1 cellular context compared by ENCODE assay signal in the genomic region with DNA sequence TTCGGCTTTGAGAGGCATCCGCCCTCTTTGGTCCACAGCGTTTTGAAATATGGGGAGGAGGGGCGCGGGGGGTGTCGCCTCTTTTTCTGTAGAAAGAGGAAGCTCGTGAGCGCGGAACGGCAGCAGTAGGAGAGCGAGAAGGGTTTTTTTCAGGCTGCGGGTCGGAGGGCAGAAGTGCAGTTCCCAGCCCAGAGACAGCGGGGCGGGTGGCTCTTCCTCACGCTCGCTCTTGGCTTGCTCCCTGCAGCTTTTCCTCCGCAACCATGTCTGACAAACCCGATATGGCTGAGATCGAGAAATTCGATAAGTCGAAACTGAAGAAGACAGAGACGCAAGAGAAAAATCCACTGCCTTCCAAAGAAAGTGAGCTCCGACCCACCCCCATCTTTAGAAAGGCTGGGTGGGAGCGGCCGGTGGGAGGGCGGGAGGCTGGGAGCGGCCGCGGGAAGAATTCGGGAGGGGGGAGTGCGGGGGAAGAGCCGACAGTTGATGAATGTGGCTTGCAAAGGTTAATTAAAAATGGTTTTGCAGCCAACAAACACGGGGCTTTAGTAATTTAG.
TF ChIP-seq lines count a peak whose summit lies in the region.

No MANE protein-coding gene starts in this region.

TF ChIP-seq in K562, 482 proteins besides CTCF, POLR2A, EP300 and RAD21 (continued from another document and continues in another):
- TF ChIP-seq FOXK2 (conservative IDR thresholded peaks at IDR 0.05 in 1 of 2, IDR thresholded peaks at IDR 0.05 in 1 of 2; ENCODE audit: low read depth in 2 of 2) (0 out of 4 replicates have a peak, but pooled peaks of 1 of the 2 experiments have one; percentile 29), FOXP1 (CRISPR knock-in tag; IDR thresholded peaks at IDR 0.05) (no peak), PHF8 (IDR thresholded peaks at IDR 0.05; ENCODE audit: borderline replicate concordance, low read length) (no peak), HDAC1 (IDR thresholded peaks at IDR 0.05) (no peak), NR2C2 (CRISPR knock-in tag; IDR thresholded peaks at IDR 0.05) (no peak), NR2C2 (tag; IDR thresholded peaks at IDR 0.05) (peak; percentile 61; the same call in 1 of the 2 replicates), EGR1 (conservative IDR thresholded peaks at IDR 0.05) (0 out of 2 replicates have a peak, but pooled peaks have one; percentile 24), NUFIP1 (IDR thresholded peaks at IDR 0.05; ENCODE audit: partially characterized antibody) (no peak), MEIS2 (IDR thresholded peaks at IDR 0.05; ENCODE audit: partially characterized antibody) (peak; percentile 58), ZNF696 (CRISPR knock-in tag; conservative IDR thresholded peaks at IDR 0.05) (no peak), HDGF (IDR thresholded peaks at IDR 0.05) (no peak), ARID2 (IDR thresholded peaks at IDR 0.05) (no peak), CBX3 (IDR thresholded peaks at IDR 0.05; ENCODE audit: borderline replicate concordance in 1 of 2, low read length in 2 of 2) (no peak), ZNF764 (CRISPR knock-in tag; IDR thresholded peaks at IDR 0.05; ENCODE audit: low read depth) (no peak), SP1 (CRISPR knock-in tag; IDR thresholded peaks at IDR 0.05) (no peak), YBX1 (IDR thresholded peaks at IDR 0.05) (no peak), IRF2 (CRISPR knock-in tag; IDR thresholded peaks at IDR 0.05) (no peak), MITF (IDR thresholded peaks at IDR 0.05) (no peak), ZNF57 (CRISPR knock-in tag; IDR thresholded peaks at IDR 0.05) (no peak), HCFC1 (IDR thresholded peaks at IDR 0.05; ENCODE audit: low read depth, low read length) (no peak), SMAD4 (CRISPR knock-in tag; conservative IDR thresholded peaks at IDR 0.05) (0 out of 2 replicates have a peak, but pooled peaks have one; percentile 33), TCF7L2 (IDR thresholded peaks at IDR 0.05; ENCODE audit: low read depth, low read length) (no peak), HIVEP1 (CRISPR knock-in tag; IDR thresholded peaks at IDR 0.05) (no peak), E2F8 (IDR thresholded peaks at IDR 0.05; ENCODE audit: low read depth, partially characterized antibody) (peak; percentile 40), SP2 (IDR thresholded peaks at IDR 0.05; ENCODE audit: extremely low read depth, low read depth, low read length, poor library complexity, severe bottlenecking) (no peak), ETV5 (CRISPR knock-in tag; IDR thresholded peaks at IDR 0.05; ENCODE audit: low read depth) (peak; percentile 18; the same call in 1 of the 2 replicates), NR2F6 (CRISPR knock-in tag; IDR thresholded peaks at IDR 0.05) (no peak), POLR2G (IDR thresholded peaks at IDR 0.05; ENCODE audit: low read depth, low read length) (peak; percentile 63), ZBTB12 (CRISPR knock-in tag; IDR thresholded peaks at IDR 0.05) (no peak), KDM5B (IDR thresholded peaks at IDR 0.05; ENCODE audit: insufficient replicate concordance, low read depth, low read length) (no peak), FOSL1 (tag; conservative IDR thresholded peaks at IDR 0.05) (no peak), TAF15 (IDR thresholded peaks at IDR 0.05; ENCODE audit: low read depth, low read length) (no peak)
- TF ChIP-seq, protein P1, sequence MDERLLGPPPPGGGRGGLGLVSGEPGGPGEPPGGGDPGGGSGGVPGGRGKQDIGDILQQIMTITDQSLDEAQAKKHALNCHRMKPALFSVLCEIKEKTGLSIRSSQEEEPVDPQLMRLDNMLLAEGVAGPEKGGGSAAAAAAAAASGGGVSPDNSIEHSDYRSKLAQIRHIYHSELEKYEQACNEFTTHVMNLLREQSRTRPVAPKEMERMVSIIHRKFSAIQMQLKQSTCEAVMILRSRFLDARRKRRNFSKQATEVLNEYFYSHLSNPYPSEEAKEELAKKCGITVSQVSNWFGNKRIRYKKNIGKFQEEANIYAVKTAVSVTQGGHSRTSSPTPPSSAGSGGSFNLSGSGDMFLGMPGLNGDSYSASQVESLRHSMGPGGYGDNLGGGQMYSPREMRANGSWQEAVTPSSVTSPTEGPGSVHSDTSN (CRISPR knock-in tag; IDR thresholded peaks at IDR 0.05; ENCODE audit: low read depth) = no peak
- TF ChIP-seq, protein P1 (tag; conservative IDR thresholded peaks at IDR 0.05; ENCODE audit: low read depth) = peak; percentile 52; the same call in 1 of the 2 replicates
- TF ChIP-seq, protein P2, sequence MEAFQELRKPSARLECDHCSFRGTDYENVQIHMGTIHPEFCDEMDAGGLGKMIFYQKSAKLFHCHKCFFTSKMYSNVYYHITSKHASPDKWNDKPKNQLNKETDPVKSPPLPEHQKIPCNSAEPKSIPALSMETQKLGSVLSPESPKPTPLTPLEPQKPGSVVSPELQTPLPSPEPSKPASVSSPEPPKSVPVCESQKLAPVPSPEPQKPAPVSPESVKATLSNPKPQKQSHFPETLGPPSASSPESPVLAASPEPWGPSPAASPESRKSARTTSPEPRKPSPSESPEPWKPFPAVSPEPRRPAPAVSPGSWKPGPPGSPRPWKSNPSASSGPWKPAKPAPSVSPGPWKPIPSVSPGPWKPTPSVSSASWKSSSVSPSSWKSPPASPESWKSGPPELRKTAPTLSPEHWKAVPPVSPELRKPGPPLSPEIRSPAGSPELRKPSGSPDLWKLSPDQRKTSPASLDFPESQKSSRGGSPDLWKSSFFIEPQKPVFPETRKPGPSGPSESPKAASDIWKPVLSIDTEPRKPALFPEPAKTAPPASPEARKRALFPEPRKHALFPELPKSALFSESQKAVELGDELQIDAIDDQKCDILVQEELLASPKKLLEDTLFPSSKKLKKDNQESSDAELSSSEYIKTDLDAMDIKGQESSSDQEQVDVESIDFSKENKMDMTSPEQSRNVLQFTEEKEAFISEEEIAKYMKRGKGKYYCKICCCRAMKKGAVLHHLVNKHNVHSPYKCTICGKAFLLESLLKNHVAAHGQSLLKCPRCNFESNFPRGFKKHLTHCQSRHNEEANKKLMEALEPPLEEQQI (IDR thresholded peaks at IDR 0.05) = no peak
- TF ChIP-seq, protein P3, sequence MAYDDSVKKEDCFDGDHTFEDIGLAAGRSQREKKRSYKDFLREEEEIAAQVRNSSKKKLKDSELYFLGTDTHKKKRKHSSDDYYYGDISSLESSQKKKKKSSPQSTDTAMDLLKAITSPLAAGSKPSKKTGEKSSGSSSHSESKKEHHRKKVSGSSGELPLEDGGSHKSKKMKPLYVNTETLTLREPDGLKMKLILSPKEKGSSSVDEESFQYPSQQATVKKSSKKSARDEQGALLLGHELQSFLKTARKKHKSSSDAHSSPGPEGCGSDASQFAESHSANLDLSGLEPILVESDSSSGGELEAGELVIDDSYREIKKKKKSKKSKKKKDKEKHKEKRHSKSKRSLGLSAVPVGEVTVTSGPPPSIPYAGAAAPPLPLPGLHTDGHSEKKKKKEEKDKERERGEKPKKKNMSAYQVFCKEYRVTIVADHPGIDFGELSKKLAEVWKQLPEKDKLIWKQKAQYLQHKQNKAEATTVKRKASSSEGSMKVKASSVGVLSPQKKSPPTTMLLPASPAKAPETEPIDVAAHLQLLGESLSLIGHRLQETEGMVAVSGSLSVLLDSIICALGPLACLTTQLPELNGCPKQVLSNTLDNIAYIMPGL (CRISPR knock-in tag; IDR thresholded peaks at IDR 0.05) = no peak
